1 cellular context compared by ENCODE assay signal in genomic region chr13:49446473-49446872, GRCh38.
TF ChIP-seq lines count a peak whose summit lies in the region.

No MANE protein-coding gene starts in this region.

TF ChIP-seq in H1, 55 proteins besides CTCF, POLR2A, EP300 and RAD21:
- TF ChIP-seq BCL11A (IDR thresholded peaks at IDR 0.05; ENCODE audit: low read depth in 2 of 2, low read length in 2 of 2): no peak
- TF ChIP-seq SIN3A (conservative IDR thresholded peaks at IDR 0.05 in 1 of 2, IDR thresholded peaks at IDR 0.05 in 1 of 2; ENCODE audit: low read depth in 1 of 2, low read length in 2 of 2): no peak
- no peak for TF ChIP-seq CTBP2 (IDR thresholded peaks at IDR 0.05; ENCODE audit: borderline replicate concordance, insufficient read depth, insufficient read length, low read length)
